9 cellular contexts compared by ENCODE assay signal in genomic region chr14:25400607-25401206, GRCh38.
A peak's percentile ranks its signal among the peaks of the same experiment; 100 is the strongest.
DNase-seq lines count a peak whose midpoint lies in the region; ATAC-seq and TF ChIP-seq lines count a peak whose summit lies in the region.
"Had no signal": no experiment of that assay in that cellular context is flagged by ENCODE, and none has a peak within 500 bp of the region (broad histone marks: within the 10 kb centered on the region; RNA-seq: fewer than 3 reads in every experiment).

No MANE protein-coding gene starts in this region.

- TF ChIP-seq CTCF in coronary artery (IDR thresholded peaks at IDR 0.05), result peak; percentile 21

- no peak overlapping the region for H3K4me3 ChIP-seq in coronary artery

- ATAC-seq in GM19467 (IDR thresholded peaks at IDR 0.05; ENCODE audit: unreplicated experiment), result peak; percentile 66
- ATAC-seq in GM21737 (IDR thresholded peaks at IDR 0.05; ENCODE audit: unreplicated experiment), result no peak
- no peak for ATAC-seq in HG03571 (IDR thresholded peaks at IDR 0.05; ENCODE audit: unreplicated experiment)

- no peak overlapping the region for H3K27ac ChIP-seq in coronary artery
- H3K27ac ChIP-seq: neutrophil had no signal

- DNase-seq in COR-L47 (lab: John Stamatoyannopoulos, UW) (peak; percentile 45), M059J (ENCODE audit: low read depth) (peak; percentile 12), RPMI8226 (peak; percentile 40), coronary artery (ENCODE audit: low spot score) (no peak), midbrain (lab: John Stamatoyannopoulos, UW) (peak; percentile 56)
